ENCODE assay signal across 13 cellular contexts in the genomic region with DNA sequence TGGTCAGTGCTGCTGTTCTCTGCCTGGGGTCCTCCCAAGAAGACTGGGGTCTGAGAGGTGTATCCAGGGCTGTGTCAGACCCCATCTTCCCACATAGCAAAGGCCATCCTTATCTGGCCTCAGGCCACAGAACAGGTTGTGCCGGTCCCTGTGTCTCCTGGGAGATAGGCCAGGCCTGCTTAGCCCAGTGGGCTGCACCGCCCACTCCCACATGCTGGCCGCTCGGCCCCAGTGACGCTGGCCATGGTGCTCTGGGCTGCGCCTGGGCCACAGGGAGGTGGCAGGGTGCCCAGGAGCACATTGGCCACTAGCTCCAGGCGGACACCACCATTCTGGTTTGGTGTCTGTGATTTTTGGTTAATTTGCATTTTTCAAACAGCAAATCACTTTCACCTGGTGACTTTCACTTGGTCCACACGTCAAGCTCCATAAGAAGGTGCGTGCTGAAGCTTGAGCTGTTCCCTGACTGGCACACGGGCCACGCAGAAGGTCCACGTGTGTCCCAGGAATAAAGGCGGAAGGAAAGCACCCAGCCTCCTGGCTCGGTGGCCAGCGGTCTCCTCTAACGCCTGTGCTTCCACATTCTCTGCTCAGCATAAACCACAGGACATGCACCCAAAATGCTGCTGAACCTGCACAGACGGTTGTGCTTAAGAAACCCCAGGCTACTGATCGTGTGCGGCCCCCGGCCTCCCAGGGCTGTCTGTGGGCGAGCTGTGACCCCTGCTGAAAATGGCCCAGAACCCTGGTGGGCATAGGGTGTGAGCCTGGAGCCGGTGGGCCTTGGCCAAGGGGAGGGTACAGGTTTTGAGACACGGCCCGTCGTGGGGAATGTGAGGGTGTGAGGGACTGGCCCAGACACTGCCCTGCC. TPM values are rescaled to one million over a fixed set of nuclear protein-coding genes. Genes with fewer than 3 reads are reported as not detected.
DNase-seq lines count a peak whose midpoint lies in the region; ATAC-seq and TF ChIP-seq lines count a peak whose summit lies in the region.
"Had no signal": no experiment of that assay in that cellular context is flagged by ENCODE, and none has a peak within 500 bp of the region (broad histone marks: within the 10 kb centered on the region; RNA-seq: fewer than 3 reads in every experiment).

No MANE protein-coding gene starts in this region.

- no peak overlapping the region for H2AFZ ChIP-seq in Karpas-422 (ENCODE audit: low read length)

- H3K27ac Mint-ChIP-seq in type B pancreatic cell: peak overlapping the region; percentile 94

- H3K36me3 ChIP-seq in heart left ventricle (peaks cover 0 to 3% (median 0%) of the 10 kb centered on the region in 9 donors), adrenal gland (replicated peaks in 1 of 2) (no peaks in the 10 kb centered on the region), Karpas-422 (ENCODE audit: insufficient read depth, low read length) (no peaks in the 10 kb centered on the region)

- no peak for TF ChIP-seq CTCF in heart left ventricle (IDR thresholded peaks at IDR 0.05)
- no peak for TF ChIP-seq CTCF in adrenal gland (IDR thresholded peaks at IDR 0.05)
- no peak for TF ChIP-seq CTCF in type B pancreatic cell (conservative IDR thresholded peaks at IDR 0.05)

- no peak overlapping the region for H3K4me2 ChIP-seq in Karpas-422 (ENCODE audit: low read depth, low read length, poor library complexity, severe bottlenecking)

- peaks cover 21 to 91% (median 78%) of the 10 kb centered on the region in 12 donors for H3K4me1 ChIP-seq in heart left ventricle
- peaks cover 51 to 70% of the 10 kb centered on the region in 2 donors for H3K4me1 ChIP-seq in adrenal gland (replicated peaks in 1 of 2)
- peaks cover 24% of the 10 kb centered on the region for H3K4me1 ChIP-seq in Karpas-422 (ENCODE audit: low read length)

- H3K4me3 Mint-ChIP-seq in type B pancreatic cell: peak overlapping the region; percentile 84

- H4K20me1 ChIP-seq in Karpas-422 (ENCODE audit: insufficient read depth, low read depth, low read length): peaks cover 86% of the 10 kb centered on the region

- H3K9me2 ChIP-seq in Karpas-422 (replicated peaks; ENCODE audit: insufficient read depth, low read length): no peaks in the 10 kb centered on the region

- H3K9ac ChIP-seq in Karpas-422 (ENCODE audit: low read length): no peak overlapping the region

- peak overlapping the region in 5 of 12 donors; percentile 13 to 59 (median 25) for H3K27ac ChIP-seq in heart left ventricle
- peak overlapping the region in 2 of 5 donors; percentile 54 to 60 for H3K27ac ChIP-seq in adrenal gland
- H3K27ac ChIP-seq in Karpas-422 (ENCODE audit: low read length): no peak overlapping the region

- H3K4me1 Mint-ChIP-seq in type B pancreatic cell (ENCODE audit: unreplicated experiment): peaks cover 35% of the 10 kb centered on the region

- H3K79me2 ChIP-seq in Karpas-422 (ENCODE audit: low read length): peaks cover 29% of the 10 kb centered on the region

- no peaks in the 10 kb centered on the region for H3K27me3 Mint-ChIP-seq in type B pancreatic cell

- 63 to 74% (median 66%) methylated on average over 21 to 25 of the region's 25 CpGs for WGBS in heart left ventricle, 4 donors
- 69 to 75% (median 71%) methylated on average over 17 to 25 of the region's 25 CpGs for WGBS in adrenal gland, 4 donors

- H3K9me3 Mint-ChIP-seq in type B pancreatic cell: no peaks in the 10 kb centered on the region

- H3K27me3 ChIP-seq in heart left ventricle: no peaks in the 10 kb centered on the region
- H3K27me3 ChIP-seq in adrenal gland: no peaks in the 10 kb centered on the region
- H3K27me3 ChIP-seq in Karpas-422 (ENCODE audit: low read length): no peaks in the 10 kb centered on the region

- peak; percentile 15 to 46 (median 32) for ATAC-seq in heart left ventricle
- ATAC-seq in left cardiac atrium: no peak
- no peak for ATAC-seq in GM19324 (IDR thresholded peaks at IDR 0.05; ENCODE audit: low FRiP score, unreplicated experiment)
- ATAC-seq: HCT116 had no signal

- no peaks in the 10 kb centered on the region for H3K9me3 ChIP-seq in heart left ventricle
- H3K9me3 ChIP-seq in adrenal gland (replicated peaks in 1 of 3): no peaks in the 10 kb centered on the region
- H3K9me3 ChIP-seq in Karpas-422 (ENCODE audit: low read length): no peaks in the 10 kb centered on the region

- intact Hi-C loops in heart left ventricle (cut with DNase I) (loop anchor here in 1 of 10 donors (10.0 kb wide), 1 partner anchor 100 kb away; no protein-coding TSS in a partner anchor), left cardiac atrium (cut with DNase I) (no loop called here), adrenal gland (cut with DNase I) (no loop called here)

- TF ChIP-seq POLR2A in heart left ventricle (IDR thresholded peaks at IDR 0.05) (no peak), adrenal gland (IDR thresholded peaks at IDR 0.05) (no peak)

- no peak overlapping the region for H3K4me3 ChIP-seq in heart left ventricle
- H3K4me3 ChIP-seq in adrenal gland: no peak overlapping the region
- H3K4me3 ChIP-seq in Karpas-422 (ENCODE audit: low read length): no peak overlapping the region

- H3K36me3 Mint-ChIP-seq in type B pancreatic cell: no peaks in the 10 kb centered on the region

- peak in 2 of 5 donors; percentile 51 to 59 for DNase-seq in heart left ventricle
- no peak for DNase-seq in left cardiac atrium
- DNase-seq in adrenal gland: peak in 4 of 7 donors; percentile 45 to 75 (median 65)
- DNase-seq in medulla oblongata (ENCODE audit: extremely low spot score): peak; percentile 61
- no peak for DNase-seq in type B pancreatic cell (ENCODE audit: extremely low spot score, unreplicated experiment)
- no peak for DNase-seq in activated effector memory CD4-positive, alpha-beta T cell treated with Interleukin-2 at 50 U/mL for 16 hours
- DNase-seq in Karpas-422: no peak
- DNase-seq: activated CD4-positive, CD25-positive, alpha-beta regulatory T cell treated with anti-CD3 and anti-CD28 coated beads, Interleukin-2, amount 50 U/mL, for 72 hours; activated naive CD4-positive, alpha-beta T cell treated with anti-CD3 and anti-CD28 coated beads, Interleukin-2, amount 50 U/mL, for 16 hours; mesenchymal stem cell; NCI-H446 treated with DMSO at 0.1 percent for 48 hours had no signal

RNA-seq across cellular contexts. Expression of a gene that starts 4.6 kb away (rescaled TPM):
- total RNA-seq in heart left ventricle: 10 to 100 TPM; 23.0 to 88.2 (median 45.4) TPM
- polyA plus RNA-seq in heart left ventricle: 10 to 100 TPM; 35.4 to 40.0 TPM
- total RNA-seq in left cardiac atrium: 10 to 100 TPM; 46.7 to 49.4 TPM
- total RNA-seq in adrenal gland: 10 to 100 TPM; 12.5 to 63.8 (median 26.9) TPM
- 10 to 100 TPM; 10.9 to 62.3 (median 41.9) TPM for polyA plus RNA-seq in adrenal gland
- 108 TPM in 2 replicates for total RNA-seq in type B pancreatic cell (ENCODE audit: low replicate concordance)
- 4.0 and 4.1 TPM in 2 replicates for total RNA-seq in Karpas-422 (2014; rRNA removed; shearing (Covaris generic); ENCODE audit: low replicate concordance)

Comparison
In these comparisons a context has a peak if more than half of its experiments do, and no peak if none do; other contexts are left out.
1. ATAC-seq: peak in heart left ventricle (4 of 4); none in left cardiac atrium (0 of 2) and GM19324 (single experiment).
2. DNase-seq: peak in adrenal gland (4 of 7) and medulla oblongata (single experiment); none in left cardiac atrium (single experiment), type B pancreatic cell (single experiment), activated effector memory CD4-positive, alpha-beta T cell treated with Interleukin-2 at 50 U/mL for 16 hours (single experiment) and Karpas-422 (single experiment).